Comparison of ENCODE assay signal across 32 cellular contexts in the genomic region with DNA sequence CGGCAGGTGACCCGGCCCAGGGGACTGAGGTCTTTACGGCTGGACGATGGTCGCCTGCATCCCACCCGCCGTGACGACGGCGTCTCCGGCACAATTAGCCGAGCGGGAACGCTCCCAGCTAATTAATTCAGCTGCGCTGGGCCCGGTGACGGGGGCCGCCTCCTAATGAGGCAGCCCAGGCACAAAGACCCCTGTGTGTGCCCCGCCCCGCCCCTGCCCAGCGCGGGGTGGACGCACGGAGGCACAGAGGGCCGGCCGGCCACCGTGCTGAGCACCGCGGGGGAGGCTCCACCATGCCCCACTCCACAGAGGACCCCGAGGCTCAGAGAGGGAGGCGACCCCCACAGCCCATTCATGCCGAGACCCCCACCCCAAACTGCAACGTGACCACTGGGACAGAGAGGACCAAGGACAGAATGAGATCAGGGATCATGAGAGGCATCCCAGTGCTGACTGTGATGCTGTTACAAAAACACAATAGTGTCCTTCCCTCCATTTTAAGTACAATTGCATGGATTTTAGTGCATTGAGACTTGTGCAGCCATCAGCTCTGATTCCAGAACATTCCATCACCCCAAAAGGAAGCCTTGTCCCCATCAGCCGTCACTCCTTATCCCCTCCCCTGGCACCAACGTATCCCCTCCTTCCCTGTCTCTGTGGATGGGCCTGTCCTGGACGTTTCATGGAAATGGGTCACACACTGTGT. TPM values are rescaled to one million over a fixed set of nuclear protein-coding genes. Genes with fewer than 3 reads are reported as not detected.
DNase-seq lines count a peak whose midpoint lies in the region; ATAC-seq, FAIRE-seq and TF ChIP-seq lines count a peak whose summit lies in the region.
"Had no signal": no experiment of that assay in that cellular context is flagged by ENCODE, and none has a peak within 500 bp of the region (broad histone marks: within the 10 kb centered on the region; RNA-seq: fewer than 3 reads in every experiment).

No MANE protein-coding gene starts in this region.

- no peak for TF ChIP-seq CTCF in RWPE1 (conservative IDR thresholded peaks at IDR 0.05; ENCODE audit: low read depth)
- TF ChIP-seq CTCF in H1 (IDR thresholded peaks at IDR 0.05; ENCODE audit: control extremely low read depth in 1 of 3, insufficient read depth in 1 of 3, low read depth in 1 of 3, low read length in 3 of 3): no peak
- TF ChIP-seq CTCF in Caco-2 (IDR thresholded peaks at IDR 0.05; ENCODE audit: insufficient read depth in 1 of 2, low read depth in 1 of 2, low read length in 1 of 2, severe bottlenecking in 1 of 2, unreplicated experiment in 1 of 2): no peak
- no peak for TF ChIP-seq CTCF in lower leg skin (IDR thresholded peaks at IDR 0.05)

- H2BK20ac ChIP-seq in H1 (ENCODE audit: low read length): no peak overlapping the region

- H4K5ac ChIP-seq in H1 (ENCODE audit: insufficient read length, low read depth, low read length): no peak overlapping the region

- H4K20me1 ChIP-seq in H1 (replicated peaks in 1 of 2; ENCODE audit: control insufficient read depth in 1 of 2, insufficient read depth in 2 of 2, low read length in 2 of 2): no peaks in the 10 kb centered on the region

- H4K8ac ChIP-seq in H1 (ENCODE audit: extremely low read depth, insufficient read depth, low read length): no peak overlapping the region

- TF ChIP-seq EP300 in H1 (IDR thresholded peaks at IDR 0.05; ENCODE audit: borderline replicate concordance in 1 of 2, low read depth in 2 of 2, low read length in 2 of 2): no peak

- no peaks in the 10 kb centered on the region for H3K23me2 ChIP-seq in H1 (ENCODE audit: low read depth, low read length)

- H3K4me3 Mint-ChIP-seq in Caco-2 (ENCODE audit: unreplicated experiment): no peak overlapping the region
- no peak overlapping the region for H3K4me3 Mint-ChIP-seq in activated CD4-positive, alpha-beta T cell treated with anti-CD3 and anti-CD28 coated beads for 36 hours
- H3K4me3 Mint-ChIP-seq: activated CD4-positive, alpha-beta T cell treated with anti-CD3 and anti-CD28 coated beads, Interleukin-2, amount 10 ng/mL, durations not matched to agents 7 days and 5 days; activated naive CD8-positive, alpha-beta T cell; nephron had no signal

- H3K36me3 ChIP-seq in H1 (ENCODE audit: control insufficient read depth in 2 of 4, insufficient read depth in 4 of 4, low read length in 3 of 4): no peaks in the 10 kb centered on the region
- no peaks in the 10 kb centered on the region for H3K36me3 ChIP-seq in Caco-2 (ENCODE audit: control insufficient read depth, insufficient read depth, low read length)
- H3K36me3 ChIP-seq: ascending aorta, BE2C, heart right ventricle, sigmoid colon, SJSA1, transverse colon had no signal

- H3K27me3 ChIP-seq in H1 (replicated peaks in 1 of 4; ENCODE audit: control insufficient read depth in 3 of 4, extremely low read depth in 1 of 4, insufficient read depth in 3 of 4, low read length in 3 of 4): no peaks in the 10 kb centered on the region
- H3K27me3 ChIP-seq in Caco-2 (replicated peaks; ENCODE audit: control insufficient read depth, insufficient read depth, low read length): no peaks in the 10 kb centered on the region
- H3K27me3 ChIP-seq: ascending aorta, BE2C, sigmoid colon, SJSA1, transverse colon had no signal

- no peak overlapping the region for H3K23ac ChIP-seq in H1 (ENCODE audit: insufficient read length)

- H2AFZ ChIP-seq in H1 (ENCODE audit: low read length): no peak overlapping the region
- H2AFZ ChIP-seq: parathyroid adenoma had no signal

- no peak overlapping the region for H3K9ac ChIP-seq in H1 (replicated peaks in 1 of 4; ENCODE audit: extremely low read depth in 1 of 4, low read depth in 3 of 4, low read length in 3 of 4)
- H3K9ac ChIP-seq: parathyroid adenoma had no signal

- POLR2A ChIA-PET in RWPE1 (lab: Yijun Ruan, JAX; ENCODE audit: low non-redundant PET) (no interaction called here), H1 (lab: Charles Lee; ENCODE audit: partially characterized antibody) (interaction anchor here (0.9 to 1.9 kb wide), 4 partner anchors 11 to 36 kb away, joined by 3 to 7 read pairs (median 4); partner anchors contain the start of gene CIRBP), Caco-2 (lab: Charles Lee) (no interaction called here)
- POLR2A ChIA-PET in activated CD4-positive, alpha-beta T cell treated with anti-CD3 and anti-CD28 coated beads for 36 hours (lab: Charles Lee): no interaction called here

- peak; percentile 54 for ATAC-seq in sciatic nerve
- no peak for ATAC-seq in activated CD4-positive, alpha-beta T cell treated with anti-CD3 and anti-CD28 coated beads for 36 hours
- ATAC-seq: heart right ventricle had no signal

- H3K4me1 ChIP-seq in H1 (replicated peaks in 1 of 4; ENCODE audit: control insufficient read depth in 3 of 4, insufficient read depth in 4 of 4, low read length in 3 of 4) (0 out of 7 replicates have a peak, but pooled peaks cover 0 to 4% (median 0%) of the 10 kb centered on the region in 4 experiments), Caco-2 (peaks cover 11% of the 10 kb centered on the region)
- H3K4me1 ChIP-seq: ascending aorta, BE2C, heart right ventricle, parathyroid adenoma, sigmoid colon, SJSA1 had no signal

- H2AK5ac ChIP-seq in H1 (ENCODE audit: low read depth, low read length): no peak overlapping the region

- CTCF ChIA-PET in RWPE1 (lab: Yijun Ruan, JAX): interaction anchor here (0.6 to 1.2 kb wide), 2 partner anchors 18 to 21 kb away, joined by 3 read pairs; no protein-coding TSS in a partner anchor
- CTCF ChIA-PET in H1 (lab: Charles Lee; ENCODE audit: partially characterized antibody): interaction anchor here (0.6 to 1.8 kb wide), 6 partner anchors 9 to 362 kb away, joined by 3 to 4 read pairs (median 3); no protein-coding TSS in a partner anchor
- CTCF ChIA-PET in Caco-2 (lab: Charles Lee): no interaction called here
- CTCF ChIA-PET in activated CD4-positive, alpha-beta T cell treated with anti-CD3 and anti-CD28 coated beads for 36 hours (lab: Charles Lee): interaction anchor here (1.0 kb wide), 2 partner anchors 12 to 23 kb away, joined by 3 to 4 read pairs; no protein-coding TSS in a partner anchor

- H3K79me2 ChIP-seq in H1 (ENCODE audit: control insufficient read depth in 1 of 2, insufficient read depth in 2 of 2, low read length in 2 of 2): no peaks in the 10 kb centered on the region
- H3K79me2 ChIP-seq: parathyroid adenoma had no signal

- DNase-seq in RWPE1 (ENCODE audit: low spot score): no peak
- no peak for DNase-seq in H1 (ENCODE audit: low read depth in 1 of 2, low spot score in 2 of 2)
- DNase-seq in midbrain (lab: John Stamatoyannopoulos, UW): peak; percentile 77
- DNase-seq in sciatic nerve (ENCODE audit: low spot score): no peak
- DNase-seq in NCI-H2029 (lab: John Stamatoyannopoulos, UW): no peak
- no peak for DNase-seq in Caco-2
- DNase-seq in activated CD4-positive, alpha-beta T cell treated with anti-CD3 and anti-CD28 coated beads for 36 hours: no peak
- DNase-seq in lower leg skin (ENCODE audit: low spot score in 2 of 2): no peak
- DNase-seq: ACHN; activated CD4-positive, alpha-beta T cell treated with anti-CD3 and anti-CD28 coated beads, Interleukin-2, amount 10 ng/mL, durations not matched to agents 7 days and 5 days; activated effector memory CD4-positive, alpha-beta T cell treated with anti-CD3 and anti-CD28 coated beads, Interleukin-2, amount 50 U/mL, for 16 hours; activated T-cell treated with anti-CD3 and anti-CD28 coated beads, Interleukin-2, amount 50 U/mL, for 1 hour; BE2C; heart right ventricle; NCI-H1436; NCI-H774; RPMI8226; sigmoid colon; stimulated activated CD4-positive, alpha-beta T cell treated with anti-CD3 and anti-CD28 coated beads, Interleukin-12 subunit alpha, Interleukin-12 subunit beta, amount 100 ng/mL, for 4 hours; stimulated activated CD4-positive, alpha-beta T cell treated with anti-CD3 and anti-CD28 coated beads, Interleukin-2, amount 100 ng/mL, for 48 hours; T1000; transverse colon had no signal

- H3K27ac Mint-ChIP-seq in Caco-2 (ENCODE audit: unreplicated experiment): no peak overlapping the region
- no peak overlapping the region for H3K27ac Mint-ChIP-seq in activated CD4-positive, alpha-beta T cell treated with anti-CD3 and anti-CD28 coated beads for 36 hours
- H3K27ac Mint-ChIP-seq: activated CD4-positive, alpha-beta T cell treated with anti-CD3 and anti-CD28 coated beads, Interleukin-2, amount 10 ng/mL, durations not matched to agents 7 days and 5 days; activated naive CD8-positive, alpha-beta T cell; nephron had no signal

- no peak overlapping the region for H4K91ac ChIP-seq in H1 (replicated peaks; ENCODE audit: insufficient read length, low read length)

- 90% methylated on average over 26 of the region's 36 CpGs; no CpG with 5 or more reads in 1 of the 2 experiments for WGBS in H1 (ENCODE audit: extremely low coverage in 1 of 2, insufficient coverage in 1 of 2, insufficient read length in 1 of 2, insufficient replicate concordance in 2 of 2, low coverage in 1 of 2, low lambda C conversion rate in 2 of 2, missing lambda C conversion rate in 1 of 2), 2 experiments
- WGBS in lower leg skin, 2 donors: 63 to 72% methylated on average over 34 to 35 of the region's 36 CpGs

- no TSS peak for BruUV-seq in Caco-2 (replicated peaks; lab: Mats Ljungman, UMichigan)

- H3K27me3 Mint-ChIP-seq in Caco-2 (ENCODE audit: insufficient read depth, unreplicated experiment): no peaks in the 10 kb centered on the region
- H3K27me3 Mint-ChIP-seq in activated CD4-positive, alpha-beta T cell treated with anti-CD3 and anti-CD28 coated beads for 36 hours: no peaks in the 10 kb centered on the region
- H3K27me3 Mint-ChIP-seq: activated CD4-positive, alpha-beta T cell treated with anti-CD3 and anti-CD28 coated beads, Interleukin-2, amount 10 ng/mL, durations not matched to agents 7 days and 5 days; activated naive CD8-positive, alpha-beta T cell had no signal

- H3K4me3 ChIP-seq in H1 (ENCODE audit: extremely low read depth in 1 of 4, insufficient read depth in 2 of 4, low read depth in 3 of 4, low read length in 4 of 4) (no peak overlapping the region), Caco-2 (ENCODE audit: low read depth, low read length) (no peak overlapping the region), lower leg skin (ENCODE audit: low read depth, poor library complexity, severe bottlenecking) (no peak overlapping the region)
- H3K4me3 ChIP-seq: ascending aorta, heart right ventricle, lung, sigmoid colon, SJSA1, transverse colon had no signal

- no peak overlapping the region for H3K14ac ChIP-seq in H1 (ENCODE audit: insufficient read length)

- no peaks in the 10 kb centered on the region for H3K79me1 ChIP-seq in H1 (ENCODE audit: low read depth, low read length)

- no peak overlapping the region for H2BK120ac ChIP-seq in H1 (replicated peaks; ENCODE audit: low read depth, low read length)

- H3K9me3 Mint-ChIP-seq in Caco-2 (ENCODE audit: unreplicated experiment): no peaks in the 10 kb centered on the region
- H3K9me3 Mint-ChIP-seq in activated CD4-positive, alpha-beta T cell treated with anti-CD3 and anti-CD28 coated beads for 36 hours (ENCODE audit: low read depth): no peaks in the 10 kb centered on the region
- H3K9me3 Mint-ChIP-seq: activated CD4-positive, alpha-beta T cell treated with anti-CD3 and anti-CD28 coated beads, Interleukin-2, amount 10 ng/mL, durations not matched to agents 7 days and 5 days; nephron had no signal

- H3K4me1 Mint-ChIP-seq in Caco-2 (ENCODE audit: low read depth, unreplicated experiment): peaks cover 5% of the 10 kb centered on the region
- H3K4me1 Mint-ChIP-seq in activated CD4-positive, alpha-beta T cell treated with anti-CD3 and anti-CD28 coated beads for 36 hours: no peaks in the 10 kb centered on the region
- H3K4me1 Mint-ChIP-seq: activated CD4-positive, alpha-beta T cell treated with anti-CD3 and anti-CD28 coated beads, Interleukin-2, amount 10 ng/mL, durations not matched to agents 7 days and 5 days; nephron had no signal

- H2BK5ac ChIP-seq in H1 (ENCODE audit: low read depth, low read length): no peak overlapping the region; the same call in 1 of the 2 replicates

- H2BK15ac ChIP-seq in H1 (ENCODE audit: low read length): no peak overlapping the region

- FAIRE-seq in H1 (lab: Jason Lieb, UNC): no peak
- FAIRE-seq: H54 had no signal

- H3K9me3 ChIP-seq in H1 (ENCODE audit: insufficient read depth in 2 of 2, low read depth in 1 of 2, low read length in 1 of 2) (no peaks in the 10 kb centered on the region), Caco-2 (no peaks in the 10 kb centered on the region)
- H3K9me3 ChIP-seq: ascending aorta, BE2C, heart right ventricle, sigmoid colon, SJSA1, transverse colon had no signal

- no peak overlapping the region for H3K56ac ChIP-seq in H1 (replicated peaks; ENCODE audit: insufficient read length, low read depth, low read length)

- H3K36me3 Mint-ChIP-seq in Caco-2 (ENCODE audit: insufficient read depth, unreplicated experiment): peaks cover 2% of the 10 kb centered on the region
- H3K36me3 Mint-ChIP-seq in activated CD4-positive, alpha-beta T cell treated with anti-CD3 and anti-CD28 coated beads for 36 hours (ENCODE audit: low read depth): no peaks in the 10 kb centered on the region
- H3K36me3 Mint-ChIP-seq: activated naive CD8-positive, alpha-beta T cell had no signal

- intact Hi-C loops in sciatic nerve (cut with DNase I): no loop called here
- intact Hi-C loops in Caco-2 (cut with micrococcal nuclease; ENCODE audit: unreplicated experiment): no loop called here
- intact Hi-C loops in activated CD4-positive, alpha-beta T cell treated with anti-CD3 and anti-CD28 coated beads for 36 hours (cut with DNase I, micrococcal nuclease): no loop called here
- intact Hi-C loops in lower leg skin (cut with DNase I; ENCODE audit: low total_unique reads): no loop called here

- H3K4me2 ChIP-seq in H1 (ENCODE audit: insufficient read depth in 1 of 2, low read depth in 2 of 2, low read length in 2 of 2): no peak overlapping the region

- no peak overlapping the region for H3K4ac ChIP-seq in H1 (replicated peaks; ENCODE audit: insufficient read length, low read depth, low read length)

- TF ChIP-seq RAD21 in H1 (IDR thresholded peaks at IDR 0.05 in 1 of 2, conservative IDR thresholded peaks at IDR 0.05 in 1 of 2; ENCODE audit: low read depth in 2 of 2, low read length in 2 of 2): no peak

- no peak overlapping the region for H3K18ac ChIP-seq in H1 (ENCODE audit: extremely low read depth, low read length)

- 0 out of 2 replicates have a peak overlapping the region, but pooled peaks have one; percentile 11 for H2BK12ac ChIP-seq in H1 (ENCODE audit: low read depth, low read length)

- H3K27ac ChIP-seq in RWPE1: peak overlapping the region; percentile 15; the same call in 1 of the 2 replicates
- H3K27ac ChIP-seq in H1 (ENCODE audit: low read depth, low read length): no peak overlapping the region
- H3K27ac ChIP-seq: ascending aorta, heart right ventricle, parathyroid adenoma, sigmoid colon, SJSA1, transverse colon, VCaP had no signal

- no peak for TF ChIP-seq POLR2A in H1 (IDR thresholded peaks at IDR 0.05; ENCODE audit: control extremely low read depth in 1 of 2, low read depth in 2 of 2, low read length in 2 of 2)
- no peak for TF ChIP-seq POLR2A in lower leg skin (IDR thresholded peaks at IDR 0.05)

RNA-seq across cellular contexts. Expression of gene EFNA2, which starts 17.0 kb away (rescaled TPM):
- total RNA-seq in H1 (2021; fragmentation: NEBNext Ultra II Directional; extraction: Animal tissue kit (Norgen Biotek cat#: 25700)): 7.0 and 10.3 TPM in 2 replicates
- 4.0 and 10.1 TPM in 2 replicates for polyA plus RNA-seq in H1 (2011; rRNA removed)
- polyA plus RNA-seq in H1 (2011; cell fraction: cytosol; rRNA removed): 4.0 TPM
- 7.2 TPM for polyA plus RNA-seq in H1 (2011; cell fraction: nucleus; rRNA removed)
- polyA plus RNA-seq in H1 (2012, experiment 1 of 2): 2.0 to 9.1 TPM (median 7.0 TPM) in 4 replicates
- 7.5 TPM for polyA plus RNA-seq in H1 (2012, experiment 2 of 2)
- 10.3 TPM for polyA plus RNA-seq in H1 (2013, experiment 1 of 2)
- 10.9 TPM for polyA plus RNA-seq in H1 (2013, experiment 2 of 2)
- 0.63 and 1.6 TPM in 2 replicates for polyA minus RNA-seq in H1 (2011; rRNA and poly(A)+ RNA removed)
- 9.2 TPM for polyA minus RNA-seq in H1 (2011; cell fraction: cytosol; rRNA and poly(A)+ RNA removed)
- polyA minus RNA-seq in H1 (2011; cell fraction: nucleus; rRNA and poly(A)+ RNA removed): 6.9 TPM
- total RNA-seq in sciatic nerve (not detected), Caco-2 (2022) (18.6 and 20.6 TPM in 2 replicates), lower leg skin (not detected)
- not detected for total RNA-seq in activated CD4-positive, alpha-beta T cell treated with anti-CD3 and anti-CD28 coated beads for 36 hours
- total RNA-seq: activated CD4-positive, alpha-beta T cell treated with anti-CD3 and anti-CD28 coated beads, Interleukin-2, amount 10 ng/mL, durations not matched to agents 7 days and 5 days; ascending aorta; cardiac septum; LHCN-M2; sigmoid colon; SJSA1 had no signal
- polyA plus RNA-seq: lung had no signal

RNA-seq across cellular contexts. Expression of gene FAM174C, which starts 27.4 kb away (rescaled TPM):
- 44.5 and 54.6 TPM in 2 replicates for total RNA-seq in H1 (2021; fragmentation: NEBNext Ultra II Directional; extraction: Animal tissue kit (Norgen Biotek cat#: 25700))
- polyA plus RNA-seq in H1 (2011; rRNA removed): 125 and 159 TPM in 2 replicates
- 76.1 TPM for polyA plus RNA-seq in H1 (2011; cell fraction: cytosol; rRNA removed)
- 72.4 TPM for polyA plus RNA-seq in H1 (2011; cell fraction: nucleus; rRNA removed)
- polyA plus RNA-seq in H1 (2012, experiment 1 of 2): 39.9 to 68.4 TPM (median 61.5 TPM) in 4 replicates
- polyA plus RNA-seq in H1 (2012, experiment 2 of 2): 79.3 TPM
- 50.0 TPM for polyA plus RNA-seq in H1 (2013, experiment 1 of 2)
- 59.2 TPM for polyA plus RNA-seq in H1 (2013, experiment 2 of 2)
- 6.8 and 9.7 TPM in 2 replicates for polyA minus RNA-seq in H1 (2011; rRNA and poly(A)+ RNA removed)
- 22.8 TPM for polyA minus RNA-seq in H1 (2011; cell fraction: cytosol; rRNA and poly(A)+ RNA removed)
- polyA minus RNA-seq in H1 (2011; cell fraction: nucleus; rRNA and poly(A)+ RNA removed): 20.8 TPM
- 21.4 TPM for total RNA-seq in sciatic nerve
- 51.0 and 56.3 TPM in 2 replicates for total RNA-seq in Caco-2 (2022)
- 10 to 100 TPM; 75.3 to 88.3 TPM for total RNA-seq in activated CD4-positive, alpha-beta T cell treated with anti-CD3 and anti-CD28 coated beads for 36 hours
- 10 to 100 TPM; 66.3 to 74.1 (median 68.8) TPM for total RNA-seq in lower leg skin

RNA-seq across cellular contexts. Expression of gene CIRBP, which starts 33.6 kb away (rescaled TPM):
- 175 TPM in 2 replicates for total RNA-seq in H1 (2021; fragmentation: NEBNext Ultra II Directional; extraction: Animal tissue kit (Norgen Biotek cat#: 25700))
- polyA plus RNA-seq in H1 (2011; rRNA removed): 199 and 331 TPM in 2 replicates
- polyA plus RNA-seq in H1 (2011; cell fraction: cytosol; rRNA removed): 472 TPM
- 581 TPM for polyA plus RNA-seq in H1 (2011; cell fraction: nucleus; rRNA removed)
- 213 to 357 TPM (median 316 TPM) in 4 replicates for polyA plus RNA-seq in H1 (2012, experiment 1 of 2)
- 95.1 TPM for polyA plus RNA-seq in H1 (2012, experiment 2 of 2)
- polyA plus RNA-seq in H1 (2013, experiment 1 of 2): 151 TPM
- polyA plus RNA-seq in H1 (2013, experiment 2 of 2): 135 TPM
- polyA minus RNA-seq in H1 (2011; rRNA and poly(A)+ RNA removed): 44.5 and 56.0 TPM in 2 replicates
- 77.4 TPM for polyA minus RNA-seq in H1 (2011; cell fraction: cytosol; rRNA and poly(A)+ RNA removed)
- 99.9 TPM for polyA minus RNA-seq in H1 (2011; cell fraction: nucleus; rRNA and poly(A)+ RNA removed)
- total RNA-seq in sciatic nerve: 550 TPM
- total RNA-seq in Caco-2 (2022): 289 and 331 TPM in 2 replicates
- total RNA-seq in activated CD4-positive, alpha-beta T cell treated with anti-CD3 and anti-CD28 coated beads for 36 hours: 100 to 1,000 TPM; 123 to 188 TPM
- total RNA-seq in lower leg skin: 100 to 1,000 TPM; 496 to 546 (median 545) TPM

RNA-seq across cellular contexts. Expression of gene MIDN, which starts 54.3 kb away (rescaled TPM):
- 159 and 166 TPM in 2 replicates for total RNA-seq in H1 (2021; fragmentation: NEBNext Ultra II Directional; extraction: Animal tissue kit (Norgen Biotek cat#: 25700))
- 39.8 and 86.0 TPM in 2 replicates for polyA plus RNA-seq in H1 (2011; rRNA removed)
- polyA plus RNA-seq in H1 (2011; cell fraction: cytosol; rRNA removed): 38.5 TPM
- 85.2 TPM for polyA plus RNA-seq in H1 (2011; cell fraction: nucleus; rRNA removed)
- polyA plus RNA-seq in H1 (2012, experiment 1 of 2): 58.2 to 110 TPM (median 92.2 TPM) in 4 replicates
- 90.5 TPM for polyA plus RNA-seq in H1 (2012, experiment 2 of 2)
- polyA plus RNA-seq in H1 (2013, experiment 1 of 2): 95.6 TPM
- 90.3 TPM for polyA plus RNA-seq in H1 (2013, experiment 2 of 2)
- polyA minus RNA-seq in H1 (2011; rRNA and poly(A)+ RNA removed): 10.3 and 14.3 TPM in 2 replicates
- 86.0 TPM for polyA minus RNA-seq in H1 (2011; cell fraction: cytosol; rRNA and poly(A)+ RNA removed)
- 55.2 TPM for polyA minus RNA-seq in H1 (2011; cell fraction: nucleus; rRNA and poly(A)+ RNA removed)
- total RNA-seq in sciatic nerve (117 TPM), Caco-2 (2022) (125 and 128 TPM in 2 replicates), lower leg skin (100 to 1,000 TPM in 1 of 4 donors, 10 to 100 TPM in 3; 59.7 to 119 (median 78.7) TPM)
- 10 to 100 TPM; 46.5 to 47.9 TPM for total RNA-seq in activated CD4-positive, alpha-beta T cell treated with anti-CD3 and anti-CD28 coated beads for 36 hours
